Comparison of ENCODE assay signal across 1 cellular context in the genomic region with DNA sequence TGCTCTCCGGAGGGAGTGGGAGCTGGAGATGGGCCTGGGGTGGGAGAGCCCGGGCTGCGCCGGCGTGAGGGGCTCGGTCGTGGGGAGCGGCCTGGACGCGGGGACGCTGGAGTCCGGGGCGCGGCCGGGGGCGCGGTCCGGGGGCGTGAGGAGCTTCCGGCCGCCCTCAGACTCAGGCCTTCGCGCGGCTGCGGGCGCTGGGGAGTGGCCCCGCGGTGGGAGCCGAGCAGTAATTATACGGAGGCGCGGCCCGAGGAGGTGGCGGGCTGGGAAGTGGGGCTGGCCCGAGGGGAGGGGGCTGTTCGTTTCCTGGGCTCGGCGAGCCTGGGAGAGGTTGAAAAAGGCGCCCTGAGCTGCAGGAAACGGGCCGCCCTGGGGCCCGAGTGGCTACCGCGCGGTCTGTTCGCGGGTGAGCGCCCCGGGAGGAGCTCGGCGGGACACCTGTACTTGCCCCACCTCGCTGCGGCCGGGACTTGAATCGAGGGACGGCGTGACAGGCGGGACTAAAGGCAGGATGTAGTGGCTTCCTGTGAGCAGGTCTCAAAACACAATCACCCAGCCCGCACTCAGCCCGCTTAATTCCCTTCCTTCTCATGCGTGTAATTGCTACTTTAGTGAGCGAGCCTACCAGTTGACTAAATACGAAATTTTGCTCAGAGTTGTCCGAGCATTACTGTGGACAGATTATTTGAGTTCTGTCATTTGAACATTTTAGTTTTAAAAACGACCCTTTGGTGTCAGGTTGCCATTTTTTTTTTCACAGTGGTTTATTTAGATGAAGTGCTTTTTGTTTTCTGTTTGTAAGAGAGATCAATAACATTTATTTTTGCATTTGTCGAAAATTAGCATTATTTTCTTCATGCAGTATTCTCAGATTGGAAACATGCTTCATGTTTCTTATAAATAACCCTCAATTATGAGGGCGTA.
TF ChIP-seq lines count a peak whose summit lies in the region.

No MANE protein-coding gene starts in this region.

TF ChIP-seq in GM12878, 131 proteins besides CTCF, POLR2A, EP300 and RAD21 (continued from another document and continues in another):
- TF ChIP-seq MYC (IDR thresholded peaks at IDR 0.05; ENCODE audit: insufficient read depth, insufficient read length, insufficient replicate concordance, low read length, severe bottlenecking) = no peak
- no peak for TF ChIP-seq SMAD1 (IDR thresholded peaks at IDR 0.05; ENCODE audit: low read depth, partially characterized antibody)
- no peak for TF ChIP-seq WRNIP1 (IDR thresholded peaks at IDR 0.05; ENCODE audit: borderline replicate concordance, low read depth, low read length)
- peak in 1 of 2 experiments; percentile 17; a peak in 2 of 4 replicates for TF ChIP-seq BHLHE40 (IDR thresholded peaks at IDR 0.05; ENCODE audit: borderline replicate concordance in 1 of 2, low read depth in 2 of 2, low read length in 1 of 2)
- TF ChIP-seq MTA3 (IDR thresholded peaks at IDR 0.05; ENCODE audit: borderline replicate concordance, low read length) = no peak
- 0 out of 2 replicates have a peak, but pooled peaks have one; percentile 16 for TF ChIP-seq ZBED1 (IDR thresholded peaks at IDR 0.05; ENCODE audit: borderline replicate concordance)
- TF ChIP-seq FOS (IDR thresholded peaks at IDR 0.05; ENCODE audit: borderline replicate concordance, extremely low read depth, insufficient read length) = no peak
- TF ChIP-seq RELA (IDR thresholded peaks at IDR 0.05; ENCODE audit: borderline replicate concordance, partially characterized antibody) = no peak
- no peak for TF ChIP-seq STAT1 (conservative IDR thresholded peaks at IDR 0.05)
- TF ChIP-seq EZH2 (IDR thresholded peaks at IDR 0.05; ENCODE audit: borderline replicate concordance, control insufficient read depth, low read depth, low read length) = no peak
- TF ChIP-seq RAD51 (IDR thresholded peaks at IDR 0.05) = no peak
- TF ChIP-seq RB1 (IDR thresholded peaks at IDR 0.05; ENCODE audit: borderline replicate concordance) = peak; percentile 69; the same call in 1 of the 2 replicates
- TF ChIP-seq, protein P1, sequence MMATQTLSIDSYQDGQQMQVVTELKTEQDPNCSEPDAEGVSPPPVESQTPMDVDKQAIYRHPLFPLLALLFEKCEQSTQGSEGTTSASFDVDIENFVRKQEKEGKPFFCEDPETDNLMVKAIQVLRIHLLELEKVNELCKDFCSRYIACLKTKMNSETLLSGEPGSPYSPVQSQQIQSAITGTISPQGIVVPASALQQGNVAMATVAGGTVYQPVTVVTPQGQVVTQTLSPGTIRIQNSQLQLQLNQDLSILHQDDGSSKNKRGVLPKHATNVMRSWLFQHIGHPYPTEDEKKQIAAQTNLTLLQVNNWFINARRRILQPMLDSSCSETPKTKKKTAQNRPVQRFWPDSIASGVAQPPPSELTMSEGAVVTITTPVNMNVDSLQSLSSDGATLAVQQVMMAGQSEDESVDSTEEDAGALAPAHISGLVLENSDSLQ (IDR thresholded peaks at IDR 0.05) = peak; percentile 58; the same call in 1 of the 2 replicates
- TF ChIP-seq ZNF384 (IDR thresholded peaks at IDR 0.05; ENCODE audit: borderline replicate concordance, low read depth, low read length) = no peak
- no peak; the same call in 1 of the 2 replicates for TF ChIP-seq EED (IDR thresholded peaks at IDR 0.05; ENCODE audit: low read depth)
- TF ChIP-seq, protein P2, sequence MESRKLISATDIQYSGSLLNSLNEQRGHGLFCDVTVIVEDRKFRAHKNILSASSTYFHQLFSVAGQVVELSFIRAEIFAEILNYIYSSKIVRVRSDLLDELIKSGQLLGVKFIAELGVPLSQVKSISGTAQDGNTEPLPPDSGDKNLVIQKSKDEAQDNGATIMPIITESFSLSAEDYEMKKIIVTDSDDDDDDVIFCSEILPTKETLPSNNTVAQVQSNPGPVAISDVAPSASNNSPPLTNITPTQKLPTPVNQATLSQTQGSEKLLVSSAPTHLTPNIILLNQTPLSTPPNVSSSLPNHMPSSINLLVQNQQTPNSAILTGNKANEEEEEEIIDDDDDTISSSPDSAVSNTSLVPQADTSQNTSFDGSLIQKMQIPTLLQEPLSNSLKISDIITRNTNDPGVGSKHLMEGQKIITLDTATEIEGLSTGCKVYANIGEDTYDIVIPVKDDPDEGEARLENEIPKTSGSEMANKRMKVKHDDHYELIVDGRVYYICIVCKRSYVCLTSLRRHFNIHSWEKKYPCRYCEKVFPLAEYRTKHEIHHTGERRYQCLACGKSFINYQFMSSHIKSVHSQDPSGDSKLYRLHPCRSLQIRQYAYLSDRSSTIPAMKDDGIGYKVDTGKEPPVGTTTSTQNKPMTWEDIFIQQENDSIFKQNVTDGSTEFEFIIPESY (IDR thresholded peaks at IDR 0.05) = no peak
- TF ChIP-seq, protein P3, sequence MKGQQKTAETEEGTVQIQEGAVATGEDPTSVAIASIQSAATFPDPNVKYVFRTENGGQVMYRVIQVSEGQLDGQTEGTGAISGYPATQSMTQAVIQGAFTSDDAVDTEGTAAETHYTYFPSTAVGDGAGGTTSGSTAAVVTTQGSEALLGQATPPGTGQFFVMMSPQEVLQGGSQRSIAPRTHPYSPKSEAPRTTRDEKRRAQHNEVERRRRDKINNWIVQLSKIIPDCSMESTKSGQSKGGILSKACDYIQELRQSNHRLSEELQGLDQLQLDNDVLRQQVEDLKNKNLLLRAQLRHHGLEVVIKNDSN (IDR thresholded peaks at IDR 0.05; ENCODE audit: borderline replicate concordance, extremely low read length, insufficient read depth, low read depth, low read length) = no peak
- no peak for TF ChIP-seq YBX1 (IDR thresholded peaks at IDR 0.05)
- TF ChIP-seq CREM (IDR thresholded peaks at IDR 0.05; ENCODE audit: low read depth) = no peak
- peak; percentile 38; the same call in 1 of the 2 replicates for TF ChIP-seq GATAD2B (conservative IDR thresholded peaks at IDR 0.05; ENCODE audit: low read depth)
- TF ChIP-seq HCFC1 (IDR thresholded peaks at IDR 0.05; ENCODE audit: low read length) = 0 out of 2 replicates have a peak, but pooled peaks have one; percentile 13
- no peak for TF ChIP-seq MYB (IDR thresholded peaks at IDR 0.05; ENCODE audit: borderline replicate concordance, low read depth, low read length)
- TF ChIP-seq IRF4 (IDR thresholded peaks at IDR 0.05; ENCODE audit: low read depth, low read length) = 0 out of 2 replicates have a peak, but pooled peaks have one; percentile 37
- no peak for TF ChIP-seq TBL1XR1 (IDR thresholded peaks at IDR 0.05; ENCODE audit: low read depth, low read length)
- no peak for TF ChIP-seq RBBP5 (conservative IDR thresholded peaks at IDR 0.05)
- no peak for TF ChIP-seq SUPT20H (IDR thresholded peaks at IDR 0.05; ENCODE audit: borderline replicate concordance, control insufficient read depth, low read depth, low read length)
- no peak for TF ChIP-seq SREBF1 (IDR thresholded peaks at IDR 0.05; ENCODE audit: low read length)
- TF ChIP-seq POLR2AphosphoS2 (IDR thresholded peaks at IDR 0.05; ENCODE audit: low read depth, low read length) = no peak
- TF ChIP-seq JUNB (IDR thresholded peaks at IDR 0.05) = no peak
- TF ChIP-seq, protein P4, sequence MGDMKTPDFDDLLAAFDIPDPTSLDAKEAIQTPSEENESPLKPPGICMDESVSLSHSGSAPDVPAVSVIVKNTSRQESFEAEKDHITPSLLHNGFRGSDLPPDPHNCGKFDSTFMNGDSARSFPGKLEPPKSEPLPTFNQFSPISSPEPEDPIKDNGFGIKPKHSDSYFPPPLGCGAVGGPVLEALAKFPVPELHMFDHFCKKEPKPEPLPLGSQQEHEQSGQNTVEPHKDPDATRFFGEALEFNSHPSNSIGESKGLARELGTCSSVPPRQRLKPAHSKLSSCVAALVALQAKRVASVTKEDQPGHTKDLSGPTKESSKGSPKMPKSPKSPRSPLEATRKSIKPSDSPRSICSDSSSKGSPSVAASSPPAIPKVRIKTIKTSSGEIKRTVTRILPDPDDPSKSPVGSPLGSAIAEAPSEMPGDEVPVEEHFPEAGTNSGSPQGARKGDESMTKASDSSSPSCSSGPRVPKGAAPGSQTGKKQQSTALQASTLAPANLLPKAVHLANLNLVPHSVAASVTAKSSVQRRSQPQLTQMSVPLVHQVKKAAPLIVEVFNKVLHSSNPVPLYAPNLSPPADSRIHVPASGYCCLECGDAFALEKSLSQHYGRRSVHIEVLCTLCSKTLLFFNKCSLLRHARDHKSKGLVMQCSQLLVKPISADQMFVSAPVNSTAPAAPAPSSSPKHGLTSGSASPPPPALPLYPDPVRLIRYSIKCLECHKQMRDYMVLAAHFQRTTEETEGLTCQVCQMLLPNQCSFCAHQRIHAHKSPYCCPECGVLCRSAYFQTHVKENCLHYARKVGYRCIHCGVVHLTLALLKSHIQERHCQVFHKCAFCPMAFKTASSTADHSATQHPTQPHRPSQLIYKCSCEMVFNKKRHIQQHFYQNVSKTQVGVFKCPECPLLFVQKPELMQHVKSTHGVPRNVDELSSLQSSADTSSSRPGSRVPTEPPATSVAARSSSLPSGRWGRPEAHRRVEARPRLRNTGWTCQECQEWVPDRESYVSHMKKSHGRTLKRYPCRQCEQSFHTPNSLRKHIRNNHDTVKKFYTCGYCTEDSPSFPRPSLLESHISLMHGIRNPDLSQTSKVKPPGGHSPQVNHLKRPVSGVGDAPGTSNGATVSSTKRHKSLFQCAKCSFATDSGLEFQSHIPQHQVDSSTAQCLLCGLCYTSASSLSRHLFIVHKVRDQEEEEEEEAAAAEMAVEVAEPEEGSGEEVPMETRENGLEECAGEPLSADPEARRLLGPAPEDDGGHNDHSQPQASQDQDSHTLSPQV (IDR thresholded peaks at IDR 0.05) = no peak
- TF ChIP-seq, protein P5, sequence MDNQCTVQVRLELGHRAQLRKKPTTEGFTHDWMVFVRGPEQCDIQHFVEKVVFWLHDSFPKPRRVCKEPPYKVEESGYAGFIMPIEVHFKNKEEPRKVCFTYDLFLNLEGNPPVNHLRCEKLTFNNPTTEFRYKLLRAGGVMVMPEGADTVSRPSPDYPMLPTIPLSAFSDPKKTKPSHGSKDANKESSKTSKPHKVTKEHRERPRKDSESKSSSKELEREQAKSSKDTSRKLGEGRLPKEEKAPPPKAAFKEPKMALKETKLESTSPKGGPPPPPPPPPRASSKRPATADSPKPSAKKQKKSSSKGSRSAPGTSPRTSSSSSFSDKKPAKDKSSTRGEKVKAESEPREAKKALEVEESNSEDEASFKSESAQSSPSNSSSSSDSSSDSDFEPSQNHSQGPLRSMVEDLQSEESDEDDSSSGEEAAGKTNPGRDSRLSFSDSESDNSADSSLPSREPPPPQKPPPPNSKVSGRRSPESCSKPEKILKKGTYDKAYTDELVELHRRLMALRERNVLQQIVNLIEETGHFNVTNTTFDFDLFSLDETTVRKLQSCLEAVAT (IDR thresholded peaks at IDR 0.05) = no peak
- no peak for TF ChIP-seq NR2F1 (conservative IDR thresholded peaks at IDR 0.05)
- TF ChIP-seq, protein P6, sequence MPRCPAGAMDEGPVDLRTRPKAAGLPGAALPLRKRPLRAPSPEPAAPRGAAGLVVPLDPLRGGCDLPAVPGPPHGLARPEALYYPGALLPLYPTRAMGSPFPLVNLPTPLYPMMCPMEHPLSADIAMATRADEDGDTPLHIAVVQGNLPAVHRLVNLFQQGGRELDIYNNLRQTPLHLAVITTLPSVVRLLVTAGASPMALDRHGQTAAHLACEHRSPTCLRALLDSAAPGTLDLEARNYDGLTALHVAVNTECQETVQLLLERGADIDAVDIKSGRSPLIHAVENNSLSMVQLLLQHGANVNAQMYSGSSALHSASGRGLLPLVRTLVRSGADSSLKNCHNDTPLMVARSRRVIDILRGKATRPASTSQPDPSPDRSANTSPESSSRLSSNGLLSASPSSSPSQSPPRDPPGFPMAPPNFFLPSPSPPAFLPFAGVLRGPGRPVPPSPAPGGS (IDR thresholded peaks at IDR 0.05; ENCODE audit: borderline replicate concordance, insufficient read depth, low read depth, low read length, poor library complexity, severe bottlenecking) = no peak
- TF ChIP-seq ASH2L (IDR thresholded peaks at IDR 0.05; ENCODE audit: borderline replicate concordance, low read depth) = no peak
- TF ChIP-seq, protein P7, sequence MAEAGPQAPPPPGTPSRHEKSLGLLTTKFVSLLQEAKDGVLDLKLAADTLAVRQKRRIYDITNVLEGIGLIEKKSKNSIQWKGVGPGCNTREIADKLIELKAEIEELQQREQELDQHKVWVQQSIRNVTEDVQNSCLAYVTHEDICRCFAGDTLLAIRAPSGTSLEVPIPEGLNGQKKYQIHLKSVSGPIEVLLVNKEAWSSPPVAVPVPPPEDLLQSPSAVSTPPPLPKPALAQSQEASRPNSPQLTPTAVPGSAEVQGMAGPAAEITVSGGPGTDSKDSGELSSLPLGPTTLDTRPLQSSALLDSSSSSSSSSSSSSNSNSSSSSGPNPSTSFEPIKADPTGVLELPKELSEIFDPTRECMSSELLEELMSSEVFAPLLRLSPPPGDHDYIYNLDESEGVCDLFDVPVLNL (IDR thresholded peaks at IDR 0.05; ENCODE audit: low read depth, low read length) = peak; percentile 49; the same call in 1 of the 2 replicates
- no peak for TF ChIP-seq ZZZ3 (IDR thresholded peaks at IDR 0.05; ENCODE audit: control insufficient read depth, insufficient read length, low read depth)
- TF ChIP-seq, protein P8, sequence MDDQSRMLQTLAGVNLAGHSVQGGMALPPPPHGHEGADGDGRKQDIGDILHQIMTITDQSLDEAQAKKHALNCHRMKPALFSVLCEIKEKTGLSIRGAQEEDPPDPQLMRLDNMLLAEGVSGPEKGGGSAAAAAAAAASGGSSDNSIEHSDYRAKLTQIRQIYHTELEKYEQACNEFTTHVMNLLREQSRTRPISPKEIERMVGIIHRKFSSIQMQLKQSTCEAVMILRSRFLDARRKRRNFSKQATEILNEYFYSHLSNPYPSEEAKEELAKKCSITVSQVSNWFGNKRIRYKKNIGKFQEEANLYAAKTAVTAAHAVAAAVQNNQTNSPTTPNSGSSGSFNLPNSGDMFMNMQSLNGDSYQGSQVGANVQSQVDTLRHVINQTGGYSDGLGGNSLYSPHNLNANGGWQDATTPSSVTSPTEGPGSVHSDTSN (IDR thresholded peaks at IDR 0.05; ENCODE audit: insufficient replicate concordance, low read depth, low read length) = no peak
- peak; percentile 42; the same call in 1 of the 2 replicates for TF ChIP-seq TAF1 (IDR thresholded peaks at IDR 0.05; ENCODE audit: borderline replicate concordance, low read depth, low read length)
- no peak for TF ChIP-seq SUZ12 (IDR thresholded peaks at IDR 0.05; ENCODE audit: unreplicated experiment)
- TF ChIP-seq CHD4 (IDR thresholded peaks at IDR 0.05) = no peak
- peak in 1 of 2 experiments; percentile 90; a peak in 2 of 3 replicates for TF ChIP-seq EGR1 (IDR thresholded peaks at IDR 0.05; ENCODE audit: borderline replicate concordance in 1 of 2, low read depth in 2 of 2, low read length in 2 of 2)
- TF ChIP-seq POU2F2 (IDR thresholded peaks at IDR 0.05; ENCODE audit: borderline replicate concordance, low read depth, low read length) = peak; percentile 47; the same call in 1 of the 3 replicates
- no peak for TF ChIP-seq ESRRA (IDR thresholded peaks at IDR 0.05; ENCODE audit: low read length)
- TF ChIP-seq, protein P9, sequence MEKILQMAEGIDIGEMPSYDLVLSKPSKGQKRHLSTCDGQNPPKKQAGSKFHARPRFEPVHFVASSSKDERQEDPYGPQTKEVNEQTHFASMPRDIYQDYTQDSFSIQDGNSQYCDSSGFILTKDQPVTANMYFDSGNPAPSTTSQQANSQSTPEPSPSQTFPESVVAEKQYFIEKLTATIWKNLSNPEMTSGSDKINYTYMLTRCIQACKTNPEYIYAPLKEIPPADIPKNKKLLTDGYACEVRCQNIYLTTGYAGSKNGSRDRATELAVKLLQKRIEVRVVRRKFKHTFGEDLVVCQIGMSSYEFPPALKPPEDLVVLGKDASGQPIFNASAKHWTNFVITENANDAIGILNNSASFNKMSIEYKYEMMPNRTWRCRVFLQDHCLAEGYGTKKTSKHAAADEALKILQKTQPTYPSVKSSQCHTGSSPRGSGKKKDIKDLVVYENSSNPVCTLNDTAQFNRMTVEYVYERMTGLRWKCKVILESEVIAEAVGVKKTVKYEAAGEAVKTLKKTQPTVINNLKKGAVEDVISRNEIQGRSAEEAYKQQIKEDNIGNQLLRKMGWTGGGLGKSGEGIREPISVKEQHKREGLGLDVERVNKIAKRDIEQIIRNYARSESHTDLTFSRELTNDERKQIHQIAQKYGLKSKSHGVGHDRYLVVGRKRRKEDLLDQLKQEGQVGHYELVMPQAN (conservative IDR thresholded peaks at IDR 0.05) = no peak; the same call in 1 of the 2 replicates
